In the genomic region with DNA sequence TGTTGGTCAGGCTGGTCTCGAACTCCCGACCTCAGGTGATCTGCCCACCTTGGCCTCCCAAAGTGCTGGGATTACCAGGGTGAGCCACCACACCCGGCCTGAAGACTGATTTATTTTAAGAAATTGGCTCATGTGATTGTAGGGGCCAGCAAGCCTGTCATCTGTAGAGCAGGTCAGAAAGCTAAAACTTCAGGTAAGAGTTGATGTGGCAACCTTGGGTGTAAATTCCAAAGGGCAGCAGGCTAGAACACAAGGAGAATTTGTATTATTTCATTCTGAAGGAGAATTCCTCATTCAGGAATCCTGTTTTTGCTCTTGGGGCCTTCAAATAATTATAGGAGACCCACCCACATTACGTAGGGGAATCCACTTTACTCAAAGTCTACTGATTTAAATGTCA, we compare ENCODE assay signal across 28 cellular contexts.
"Had no signal": no experiment of that assay in that cellular context is flagged by ENCODE, and none has a peak within 500 bp of the region (broad histone marks: within the 10 kb centered on the region; RNA-seq: fewer than 3 reads in every experiment).

No MANE protein-coding gene starts in this region.

- H3K9me3 ChIP-seq: neutrophil, prostate gland, spleen, suprapubic skin, testis, tibial artery, transverse colon, upper lobe of left lung, vagina had no signal

- DNase-seq: naive thymus-derived CD8-positive, alpha-beta T cell; nephron progenitor cell; nucleus accumbens; pancreas; right cardiac atrium; spleen; stimulated activated CD4-positive, alpha-beta T cell treated with anti-CD3 and anti-CD28 coated beads, Interleukin-12 subunit alpha, Interleukin-12 subunit beta, amount 100 ng/mL, for 4 hours; stimulated activated CD4-positive, alpha-beta T cell treated with anti-CD3 and anti-CD28 coated beads, Interleukin-1b, Interleukin-23, amount 100 ng/mL, for 48 hours; stimulated activated CD4-positive, alpha-beta T cell treated with anti-CD3 and anti-CD28 coated beads, Interleukin-4, amount 100 ng/mL, for 1 hour; stimulated activated CD4-positive, alpha-beta T cell treated with anti-CD3 and anti-CD28 coated beads, Interleukin-4, amount 100 ng/mL, for 4 hours; stimulated activated CD8-positive, alpha-beta memory T cell treated with anti-CD3 and anti-CD28 coated beads, Interleukin-4, amount 100 ng/mL, for 48 hours; stimulated activated naive CD4-positive, alpha-beta T cell; stimulated activated naive CD8-positive, alpha-beta T cell treated with anti-CD3 and anti-CD28 coated beads, Interleukin-15, amount 100 ng/mL, for 72 hours; stimulated activated naive CD8-positive, alpha-beta T cell treated with anti-CD3 and anti-CD28 coated beads, Interleukin-15, Interleukin-2, amounts not matched to agents 100 U/mL and 50 U/mL, for 24 hours; substantia nigra; testis; tibial artery; transverse colon; upper lobe of left lung had no signal

- H3K4me3 ChIP-seq: pancreas, prostate gland, skin epidermis, smooth muscle cell, spleen, suprapubic skin, testis, tibial artery, transverse colon, upper lobe of left lung, vagina had no signal

- H3K36me3 ChIP-seq: neutrophil, pancreas, prostate gland, spleen, suprapubic skin, tibial artery, transverse colon, upper lobe of left lung, vagina had no signal

- H3K4me1 ChIP-seq: prostate gland, spleen, suprapubic skin, testis, tibial artery, transverse colon, upper lobe of left lung, vagina had no signal

- ATAC-seq: naive thymus-derived CD8-positive, alpha-beta T cell; natural killer cell treated with Interleukin-12 subunit alpha and Interleukin-12 subunit beta and Interleukin-15 and Interleukin-18, amount 100 ng/mL, for 72 hours; pancreas; right cardiac atrium; sciatic nerve; stimulated activated memory B cell treated with anti-CD40 and anti-IgM and Interleukin-4, amounts not matched to agents 10 μg/mL and 1 μg/mL and 100 μg/mL, for 72 hours; stimulated activated naive CD8-positive, alpha-beta T cell treated with anti-CD3 and anti-CD28 coated beads, Interleukin-15, amount 100 ng/mL, for 72 hours; stimulated activated naive CD8-positive, alpha-beta T cell treated with anti-CD3 and anti-CD28 coated beads, Interleukin-15, Interleukin-2, amounts not matched to agents 100 U/mL and 50 U/mL, for 24 hours had no signal

- H3K27me3 ChIP-seq: neutrophil, pancreas, spleen, suprapubic skin, testis, tibial artery, transverse colon, upper lobe of left lung, vagina had no signal

- H3K27ac ChIP-seq: neutrophil, pancreas, prostate gland, skin epidermis, spleen, suprapubic skin, testis, tibial artery, transverse colon, upper lobe of left lung, vagina had no signal

- H3K4me2 ChIP-seq: smooth muscle cell had no signal
